In genomic region chr3:179954226-179954870, GRCh38 we compare ENCODE assay signal across 27 cellular contexts.
DNase-seq lines count a peak whose midpoint lies in the region; ATAC-seq, FAIRE-seq and TF ChIP-seq lines count a peak whose summit lies in the region.
"Had no signal": no experiment of that assay in that cellular context is flagged by ENCODE, and none has a peak within 500 bp of the region (broad histone marks: within the 10 kb centered on the region; RNA-seq: fewer than 3 reads in every experiment).

No MANE protein-coding gene starts in this region.

- no peaks in the 10 kb centered on the region for H3K79me1 ChIP-seq in H9 (ENCODE audit: insufficient read depth, low read depth, low read length, poor library complexity, severe bottlenecking)

- H2AK5ac ChIP-seq in H9 (ENCODE audit: insufficient read length, low read length), result no peak overlapping the region

- H4K5ac ChIP-seq in H9 (ENCODE audit: insufficient read length, low read depth, low read length), result no peak overlapping the region

- H2BK15ac ChIP-seq in H9 (ENCODE audit: low read depth, low read length), result no peak overlapping the region

- no peak overlapping the region for H3K4ac ChIP-seq in H9 (ENCODE audit: low read depth, low read length)

- H3K27ac ChIP-seq in H9 (ENCODE audit: insufficient read length, low read depth, low read length), result no peak overlapping the region
- H3K27ac ChIP-seq: right lobe of liver had no signal

- H3K23me2 ChIP-seq in H9 (ENCODE audit: insufficient read length, low read depth, low read length, poor library complexity, severe bottlenecking), result no peaks in the 10 kb centered on the region

- H3T11ph ChIP-seq in H9 (ENCODE audit: low read length), result no peak overlapping the region

- no peak overlapping the region for H3K56ac ChIP-seq in H9 (ENCODE audit: insufficient read length, low read depth, low read length)

- H2BK5ac ChIP-seq in H9 (ENCODE audit: insufficient read length, low read length), result no peak overlapping the region

- no peak overlapping the region for H4K8ac ChIP-seq in H9 (replicated peaks; ENCODE audit: insufficient read length, low read depth, low read length)

- no peak overlapping the region for H4K91ac ChIP-seq in H9 (ENCODE audit: insufficient read length, low read depth, low read length)

- no peak for DNase-seq in D721Med (ENCODE audit: insufficient read length, low spot score)
- DNase-seq in H9, result no peak
- peak; percentile 9 for DNase-seq in astrocyte of the hippocampus (ENCODE audit: low read depth, low spot score)
- DNase-seq in nephron progenitor cell, result no peak
- no peak for DNase-seq in foreskin fibroblast
- no peak for DNase-seq in DMS53 treated with DMSO at 0.1 percent for 48 hours (lab: John Stamatoyannopoulos, UW; ENCODE audit: unreplicated experiment)
- no peak for DNase-seq in germinal center (ENCODE audit: low spot score)
- DNase-seq: activated CD4-positive, CD25-positive, alpha-beta regulatory T cell treated with anti-CD3 and anti-CD28 coated beads, Interleukin-2, amount 50 U/mL, for 72 hours; activated gamma-delta T cell treated with Interleukin-2 at 50 U/mL for 16 hours; activated T-cell treated with anti-CD3 and anti-CD28 coated beads, Interleukin-2, amount 50 U/mL, for 24 hours; Calu3; central memory CD4-positive, alpha-beta T cell; KG1; naive thymus-derived CD8-positive, alpha-beta T cell; NCI-H146; NCI-H2107; NCI-H748 treated with DMSO at 0.1 percent for 48 hours; right lobe of liver; stimulated activated CD4-positive, alpha-beta T cell treated with anti-CD3 and anti-CD28 coated beads, Interleukin-12 subunit alpha, Interleukin-12 subunit beta, amount 100 ng/mL, for 4 hours; stimulated activated CD4-positive, alpha-beta T cell treated with anti-CD3 and anti-CD28 coated beads, Interleukin-4, amount 100 ng/mL, for 1 hour; T-helper 17 cell had no signal

- ATAC-seq in GM18861 (IDR thresholded peaks at IDR 0.05; ENCODE audit: unreplicated experiment), result no peak
- ATAC-seq: naive thymus-derived CD8-positive, alpha-beta T cell; right lobe of liver; SK-N-SH treated with all-trans-retinoic acid at 6 μM for 48 hours; T-helper 17 cell had no signal

- FAIRE-seq in D721Med (lab: Jason Lieb, UNC), result peak; percentile 6
- FAIRE-seq: astrocyte, endometrium had no signal

- H3K4me2 ChIP-seq in H9 (ENCODE audit: insufficient read depth, insufficient read length, low read length), result no peak overlapping the region

- H2BK120ac ChIP-seq in H9 (ENCODE audit: low read depth, low read length, poor library complexity, severe bottlenecking), result no peak overlapping the region

- H3K9ac ChIP-seq in H9 (ENCODE audit: extremely low read depth, insufficient read length, low read length), result no peak overlapping the region

- H3K4me1 Mint-ChIP-seq in H9, result peaks cover 26 to 27% of the 10 kb centered on the region in 2 experiments
- peaks cover 7% of the 10 kb centered on the region for H3K4me1 Mint-ChIP-seq in nephron progenitor cell
- H3K4me1 Mint-ChIP-seq: mesothelial cell of epicardium, T-helper 17 cell had no signal

- no peak overlapping the region for H2AFZ ChIP-seq in H9 (ENCODE audit: low read length)

- H3K27me3 ChIP-seq in H9 (ENCODE audit: insufficient read depth, low read length), result no peaks in the 10 kb centered on the region
- H3K27me3 ChIP-seq: right lobe of liver had no signal

- TF ChIP-seq CTCF in D721Med (IDR thresholded peaks at IDR 0.05; ENCODE audit: insufficient read depth, missing control alignments) (no peak), H9 (conservative IDR thresholded peaks at IDR 0.05) (no peak), nephron progenitor cell (IDR thresholded peaks at IDR 0.05) (no peak), foreskin fibroblast (IDR thresholded peaks at IDR 0.05; ENCODE audit: low read depth, low read length) (no peak)

- no peaks in the 10 kb centered on the region for H3K79me2 ChIP-seq in H9 (ENCODE audit: insufficient read depth, low read length)

- H3K9me3 Mint-ChIP-seq in H9 (0 out of 5 replicates have a peak, but pooled peaks cover 0 to 2% of the 10 kb centered on the region in 2 experiments), nephron progenitor cell (peaks cover 4% of the 10 kb centered on the region)
- H3K9me3 Mint-ChIP-seq: activated T-cell treated with anti-CD3 and anti-CD28 coated beads, Interleukin-2, amount 50 U/mL, for 24 hours; mesothelial cell of epicardium had no signal

- no peak overlapping the region for H3K23ac ChIP-seq in H9 (ENCODE audit: insufficient read length, low read depth, low read length)

- H3K4me3 Mint-ChIP-seq in H9 (no peak overlapping the region), nephron progenitor cell (no peak overlapping the region)
- H3K4me3 Mint-ChIP-seq: activated T-cell treated with anti-CD3 and anti-CD28 coated beads, Interleukin-2, amount 50 U/mL, for 24 hours; CD14-positive monocyte; mesothelial cell of epicardium; naive thymus-derived CD8-positive, alpha-beta T cell; T-helper 17 cell had no signal

- H3K27me3 Mint-ChIP-seq in H9 (ENCODE audit: low read depth) (no peaks in the 10 kb centered on the region), nephron progenitor cell (ENCODE audit: low read depth, poor library complexity) (peaks cover 8% of the 10 kb centered on the region)

- no peaks in the 10 kb centered on the region for H4K20me1 ChIP-seq in H9 (ENCODE audit: control insufficient read depth, insufficient read depth, insufficient read length)

- H3K9me3 ChIP-seq in H9 (ENCODE audit: control insufficient read depth, low read depth, low read length), result no peaks in the 10 kb centered on the region
- H3K9me3 ChIP-seq: right lobe of liver had no signal

- no peak overlapping the region for H3K4me3 ChIP-seq in foreskin fibroblast (ENCODE audit: low read depth in 1 of 2, low read length in 2 of 2)
- H3K4me3 ChIP-seq: right lobe of liver had no signal

- H3K27ac Mint-ChIP-seq in H9 (peak overlapping the region in 2 of 3 experiments; percentile 19 to 43; a peak in 1 of 7 replicates), nephron progenitor cell (peak overlapping the region; percentile 14)
- H3K27ac Mint-ChIP-seq: activated T-cell treated with anti-CD3 and anti-CD28 coated beads, Interleukin-2, amount 50 U/mL, for 24 hours; CD14-positive monocyte; mesothelial cell of epicardium; naive thymus-derived CD8-positive, alpha-beta T cell; T-helper 17 cell had no signal

- no peak overlapping the region for H2BK12ac ChIP-seq in H9 (ENCODE audit: insufficient read length, low read depth, low read length)

- no peaks in the 10 kb centered on the region; a peak in 1 of 7 replicates for H3K36me3 Mint-ChIP-seq in H9 (ENCODE audit: insufficient read depth in 1 of 3, low read depth in 3 of 3)
- H3K36me3 Mint-ChIP-seq in nephron progenitor cell (ENCODE audit: low read depth), result no peaks in the 10 kb centered on the region
- H3K36me3 Mint-ChIP-seq: CD14-positive monocyte; mesothelial cell of epicardium; naive thymus-derived CD8-positive, alpha-beta T cell had no signal

- no peak overlapping the region for H3K14ac ChIP-seq in H9 (ENCODE audit: insufficient read depth, low read length)

- H2BK20ac ChIP-seq in H9 (ENCODE audit: low read depth, low read length, poor library complexity, severe bottlenecking), result no peak overlapping the region

- H3K18ac ChIP-seq in H9 (ENCODE audit: insufficient read length, low read depth, low read length), result no peak overlapping the region

- no CpG with 5 or more reads among the region's 6 CpGs for WGBS in H9 (ENCODE audit: extremely low coverage, insufficient read length, low lambda C conversion rate)

- H3K4me1 ChIP-seq in H9 (ENCODE audit: insufficient read depth, low read length), result peaks cover 12% of the 10 kb centered on the region
- H3K4me1 ChIP-seq: right lobe of liver had no signal
